ENCODE assay signal across 8 cellular contexts in the genomic region with DNA sequence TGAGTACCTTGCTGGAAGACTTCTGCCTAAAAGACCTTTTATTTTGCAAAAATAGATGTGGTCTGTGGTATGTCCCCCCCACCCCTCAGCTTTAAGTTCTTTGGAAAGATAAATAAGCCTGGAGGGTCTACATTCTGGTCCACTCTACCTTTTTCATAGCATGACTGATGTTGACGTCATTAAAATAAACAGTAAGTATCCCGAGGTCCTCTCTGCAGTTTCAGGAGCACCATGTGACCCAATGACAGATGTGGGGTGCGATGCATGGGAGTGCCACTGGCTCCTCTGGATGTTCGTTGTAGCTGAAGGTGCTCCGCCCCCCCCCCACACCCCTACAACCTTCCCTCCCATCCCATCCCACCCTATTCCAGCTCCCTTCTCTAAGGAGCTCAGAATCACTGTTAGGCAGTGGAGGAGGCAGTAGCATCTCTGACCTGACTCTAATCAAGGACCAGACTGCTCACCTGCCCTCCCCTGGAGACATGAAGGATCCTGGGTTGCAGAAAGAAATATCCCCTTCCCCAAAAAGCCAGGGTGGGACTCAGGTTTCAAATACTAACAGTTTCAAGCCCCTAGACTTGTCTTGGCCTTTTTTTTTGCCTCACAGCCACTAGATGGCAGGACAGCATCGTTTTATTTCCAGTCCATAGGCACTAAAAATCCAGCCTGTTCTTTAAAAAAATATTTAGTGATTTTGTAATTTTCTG. TPM values are rescaled to one million over a fixed set of nuclear protein-coding genes. Genes with fewer than 3 reads are reported as not detected.
DNase-seq lines count a peak whose midpoint lies in the region; ATAC-seq, FAIRE-seq and TF ChIP-seq lines count a peak whose summit lies in the region.

No MANE protein-coding gene starts in this region.

- ATAC-seq in HepG2 (peak; percentile 80), GM18505 (IDR thresholded peaks at IDR 0.05; ENCODE audit: unreplicated experiment) (no peak), GM21515 (IDR thresholded peaks at IDR 0.05; ENCODE audit: unreplicated experiment) (no peak)
- no peak for ATAC-seq in activated T-helper 17 cell treated with anti-CD3 and anti-CD28 coated beads, Interleukin-2, amount 50 U/mL, for 72 hours (replicated peaks)

- no peak overlapping the region for H3K4me3 ChIP-seq in BE2C (ENCODE audit: low read depth, low read length)
- no peak overlapping the region for H3K4me3 ChIP-seq in cardiac fibroblast (replicated peaks in 1 of 2; ENCODE audit: low read depth in 2 of 2, low read length in 2 of 2)
- H3K4me3 ChIP-seq in HepG2 (replicated peaks in 1 of 3; ENCODE audit: insufficient read depth in 1 of 3, low read depth in 2 of 3, low read length in 3 of 3), result no peak overlapping the region

- peak; percentile 55 for FAIRE-seq in HepG2 (lab: Jason Lieb, UNC)

- H3K4me3 Mint-ChIP-seq in activated T-helper 17 cell treated with anti-CD3 and anti-CD28 coated beads, Interleukin-2, amount 50 U/mL, for 72 hours, result no peak overlapping the region

- H3K9me3 ChIP-seq in BE2C (no peaks in the 10 kb centered on the region), HepG2 (ENCODE audit: low read length) (no peaks in the 10 kb centered on the region)

- no peaks in the 10 kb centered on the region for H3K79me2 ChIP-seq in HepG2 (ENCODE audit: insufficient read depth, low read length)

- H3K27me3 ChIP-seq in BE2C (no peaks in the 10 kb centered on the region), HepG2 (ENCODE audit: control insufficient read depth in 1 of 2, insufficient read depth in 2 of 2, low read length in 2 of 2) (no peaks in the 10 kb centered on the region)

- no peak overlapping the region for H3K27ac ChIP-seq in HepG2 (ENCODE audit: extremely low read length, insufficient read depth, low read length)

- H3K4me2 ChIP-seq in HepG2 (ENCODE audit: low read depth, low read length), result no peak overlapping the region

- H3K4me1 ChIP-seq in BE2C, result no peaks in the 10 kb centered on the region
- H3K4me1 ChIP-seq in HepG2 (ENCODE audit: insufficient read depth, low read length), result no peaks in the 10 kb centered on the region

- intact Hi-C loops in HepG2 (cut with micrococcal nuclease; ENCODE audit: unreplicated experiment), result loop anchor here (1.0 kb wide), 2 partner anchors 95 to 399 kb away; no protein-coding TSS in a partner anchor

- no peak for TF ChIP-seq RAD21 in HepG2 (CRISPR knock-in tag; IDR thresholded peaks at IDR 0.05)

- no peaks in the 10 kb centered on the region for H3K36me3 ChIP-seq in BE2C
- H3K36me3 ChIP-seq in HepG2 (replicated peaks in 1 of 2; ENCODE audit: control insufficient read depth in 1 of 2, insufficient read depth in 2 of 2, low read length in 2 of 2), result peaks cover 0 to 3% of the 10 kb centered on the region in 2 experiments; a peak in 2 of 5 replicates

- no TSS peak for BruUV-seq in HepG2 (replicated peaks; lab: Mats Ljungman, UMichigan)

- H3K27me3 Mint-ChIP-seq in activated T-helper 17 cell treated with anti-CD3 and anti-CD28 coated beads, Interleukin-2, amount 50 U/mL, for 72 hours, result no peaks in the 10 kb centered on the region

- no peak overlapping the region for H3K27ac Mint-ChIP-seq in activated T-helper 17 cell treated with anti-CD3 and anti-CD28 coated beads, Interleukin-2, amount 50 U/mL, for 72 hours

- peaks cover 30% of the 10 kb centered on the region for H3K36me3 Mint-ChIP-seq in activated T-helper 17 cell treated with anti-CD3 and anti-CD28 coated beads, Interleukin-2, amount 50 U/mL, for 72 hours (ENCODE audit: low read depth)

- H4K20me1 ChIP-seq in HepG2 (ENCODE audit: insufficient read depth, low read length), result no peaks in the 10 kb centered on the region

- peaks cover 15% of the 10 kb centered on the region for H3K4me1 Mint-ChIP-seq in activated T-helper 17 cell treated with anti-CD3 and anti-CD28 coated beads, Interleukin-2, amount 50 U/mL, for 72 hours

- TF ChIP-seq EP300 in HepG2 (IDR thresholded peaks at IDR 0.05; ENCODE audit: low read depth in 2 of 2, low read length in 2 of 2), result no peak
- TF ChIP-seq EP300 in HepG2 (CRISPR knock-in tag; IDR thresholded peaks at IDR 0.05; ENCODE audit: borderline replicate concordance), result no peak

- POLR2A ChIA-PET in HepG2 (lab: Yijun Ruan, JAX), result no interaction called here

- DNase-seq in BE2C (peak; percentile 32), NCI-H345 treated with DMSO at 0.1 percent for 48 hours (lab: John Stamatoyannopoulos, UW; ENCODE audit: unreplicated experiment) (peak; percentile 10), cardiac fibroblast (ENCODE audit: low read depth in 2 of 2) (peak; percentile 68), HepG2 (ENCODE audit: low spot score) (peak; percentile 27)

- CTCF ChIA-PET in HepG2 (lab: Yijun Ruan, JAX; ENCODE audit: low intra/inter-chr PET ratio, low total read pairs), result interaction anchor here (1.7 kb wide), 1 partner anchor 399 kb away, joined by 8 read pairs; no protein-coding TSS in a partner anchor

- in situ Hi-C loops in HepG2 (cut with HindIII; ENCODE audit: extremely low pct_ligation_motif_present, low pct_unique_long_range_greater_than_20kb), result loop anchor here (5.0 kb wide), 1 partner anchor 398 kb away; no protein-coding TSS in a partner anchor

- no peak overlapping the region for H3K9ac ChIP-seq in HepG2 (ENCODE audit: insufficient read depth, low read depth, low read length)

- 61% methylated on average over 6 of the region's 6 CpGs for WGBS in HepG2 (ENCODE audit: low lambda C conversion rate)

- no peak for TF ChIP-seq POLR2A in HepG2 (IDR thresholded peaks at IDR 0.05; ENCODE audit: insufficient read depth in 1 of 2, low read depth in 2 of 2, low read length in 2 of 2)
- TF ChIP-seq POLR2A in GM18505 (IDR thresholded peaks at IDR 0.05; ENCODE audit: borderline replicate concordance, extremely low read depth, insufficient read depth, insufficient read length), result no peak

- no peak overlapping the region for H2AFZ ChIP-seq in HepG2 (ENCODE audit: low read length)

- H3K9me3 Mint-ChIP-seq in activated T-helper 17 cell treated with anti-CD3 and anti-CD28 coated beads, Interleukin-2, amount 50 U/mL, for 72 hours, result no peaks in the 10 kb centered on the region

- TF ChIP-seq CTCF in BE2C (IDR thresholded peaks at IDR 0.05; ENCODE audit: low read depth, low read length), result peak; percentile 74
- peak; percentile 59 for TF ChIP-seq CTCF in GM12873 (IDR thresholded peaks at IDR 0.05; ENCODE audit: insufficient read depth, low read depth, low read length, missing control alignments)
- TF ChIP-seq CTCF in cardiac fibroblast (IDR thresholded peaks at IDR 0.05; ENCODE audit: low read depth, low read length), result peak; percentile 58
- TF ChIP-seq CTCF in HepG2 (CRISPR knock-in tag; IDR thresholded peaks at IDR 0.05), result peak; percentile 65

RNA-seq across cellular contexts. Expression of a gene that starts 25.1 kb away (rescaled TPM):
- polyA plus RNA-seq in BE2C (2012; ENCODE audit: insufficient read depth, insufficient read length, low read depth), result 4.8 TPM
- total RNA-seq in HepG2 (2016; rRNA removed; fragmentation: Illumina TruSeq; extraction: Trizol), result 39.3 and 64.6 TPM in 2 replicates
- 4.5 and 5.7 TPM in 2 replicates for total RNA-seq in HepG2 (2016; cell fraction: cytosol; rRNA removed; fragmentation: Illumina TruSeq; extraction: Trizol; ENCODE audit: low read depth)
- 42.2 and 60.7 TPM in 2 replicates for total RNA-seq in HepG2 (2016; cell fraction: insoluble cytoplasmic fraction; rRNA removed; fragmentation: Illumina TruSeq; extraction: Trizol)
- total RNA-seq in HepG2 (2016; cell fraction: membrane; rRNA removed; fragmentation: Illumina TruSeq; extraction: Trizol), result 17.0 and 19.0 TPM in 2 replicates
- total RNA-seq in HepG2 (2016; cell fraction: nucleus; rRNA removed; fragmentation: Illumina TruSeq; extraction: Trizol), result 17.3 and 20.2 TPM in 2 replicates
- 11.9 and 12.2 TPM in 2 replicates for polyA plus RNA-seq in HepG2 (2011; rRNA removed)
- polyA plus RNA-seq in HepG2 (2011; cell fraction: cytosol; rRNA removed), result 7.9 and 10.9 TPM in 2 replicates
- 5.8 and 6.8 TPM in 2 replicates for polyA plus RNA-seq in HepG2 (2011; cell fraction: nucleus; rRNA removed)
- 12.5 and 15.5 TPM in 2 replicates for polyA plus RNA-seq in HepG2 (2012)
- polyA plus RNA-seq in HepG2 (2016; cell fraction: cytosol; fragmentation: Illumina TruSeq; extraction: Trizol; ENCODE audit: low read depth), result 2.1 and 2.3 TPM in 2 replicates
- polyA plus RNA-seq in HepG2 (2016; cell fraction: insoluble cytoplasmic fraction; fragmentation: Illumina TruSeq; extraction: Trizol; ENCODE audit: low read depth), result 53.0 and 56.5 TPM in 2 replicates
- polyA plus RNA-seq in HepG2 (2016; cell fraction: membrane; fragmentation: Illumina TruSeq; extraction: Trizol; ENCODE audit: low read depth), result 9.0 and 9.3 TPM in 2 replicates
- polyA plus RNA-seq in HepG2 (2016; cell fraction: nucleus; fragmentation: Illumina TruSeq; extraction: Trizol; ENCODE audit: insufficient read depth, low read depth), result 25.8 and 29.0 TPM in 2 replicates
- 5.1 and 13.5 TPM in 2 replicates for polyA minus RNA-seq in HepG2 (2011; rRNA and poly(A)+ RNA removed; ENCODE audit: low replicate concordance)
- polyA minus RNA-seq in HepG2 (2011; cell fraction: cytosol; rRNA and poly(A)+ RNA removed), result 9.8 and 11.6 TPM in 2 replicates
- 10.3 and 10.8 TPM in 2 replicates for polyA minus RNA-seq in HepG2 (2011; cell fraction: nucleus; rRNA and poly(A)+ RNA removed)
- total RNA-seq in activated T-helper 17 cell treated with anti-CD3 and anti-CD28 coated beads, Interleukin-2, amount 50 U/mL, for 72 hours, result 10 to 100 TPM in 1 of 2 donors, 1 to 10 TPM in 1; 6.1 to 19.8 TPM

RNA-seq across cellular contexts. Expression of a gene that starts 40.9 kb away (rescaled TPM):
- polyA plus RNA-seq in BE2C (2012; ENCODE audit: insufficient read depth, insufficient read length, low read depth), result not detected
- total RNA-seq in HepG2 (2016; rRNA removed; fragmentation: Illumina TruSeq; extraction: Trizol), result not detected in 2 replicates
- not detected in 2 replicates for total RNA-seq in HepG2 (2016; cell fraction: cytosol; rRNA removed; fragmentation: Illumina TruSeq; extraction: Trizol; ENCODE audit: low read depth)
- total RNA-seq in HepG2 (2016; cell fraction: insoluble cytoplasmic fraction; rRNA removed; fragmentation: Illumina TruSeq; extraction: Trizol), result not detected in 2 replicates
- total RNA-seq in HepG2 (2016; cell fraction: membrane; rRNA removed; fragmentation: Illumina TruSeq; extraction: Trizol), result not detected in 2 replicates
- not detected in 2 replicates for total RNA-seq in HepG2 (2016; cell fraction: nucleus; rRNA removed; fragmentation: Illumina TruSeq; extraction: Trizol)
- polyA plus RNA-seq in HepG2 (2011; rRNA removed), result not detected in 2 replicates
- not detected in 2 replicates for polyA plus RNA-seq in HepG2 (2011; cell fraction: cytosol; rRNA removed)
- not detected in 2 replicates for polyA plus RNA-seq in HepG2 (2011; cell fraction: nucleus; rRNA removed)
- polyA plus RNA-seq in HepG2 (2012), result not detected in 2 replicates
- polyA plus RNA-seq in HepG2 (2016; cell fraction: cytosol; fragmentation: Illumina TruSeq; extraction: Trizol; ENCODE audit: low read depth), result not detected in 2 replicates
- not detected in 2 replicates for polyA plus RNA-seq in HepG2 (2016; cell fraction: insoluble cytoplasmic fraction; fragmentation: Illumina TruSeq; extraction: Trizol; ENCODE audit: low read depth)
- not detected in 2 replicates for polyA plus RNA-seq in HepG2 (2016; cell fraction: membrane; fragmentation: Illumina TruSeq; extraction: Trizol; ENCODE audit: low read depth)
- not detected in 2 replicates for polyA plus RNA-seq in HepG2 (2016; cell fraction: nucleus; fragmentation: Illumina TruSeq; extraction: Trizol; ENCODE audit: insufficient read depth, low read depth)
- polyA minus RNA-seq in HepG2 (2011; rRNA and poly(A)+ RNA removed; ENCODE audit: low replicate concordance), result not detected in 2 replicates
- polyA minus RNA-seq in HepG2 (2011; cell fraction: cytosol; rRNA and poly(A)+ RNA removed), result not detected in 2 replicates
- polyA minus RNA-seq in HepG2 (2011; cell fraction: nucleus; rRNA and poly(A)+ RNA removed), result not detected in 2 replicates
- not detected for total RNA-seq in activated T-helper 17 cell treated with anti-CD3 and anti-CD28 coated beads, Interleukin-2, amount 50 U/mL, for 72 hours

RNA-seq across cellular contexts. Expression of a gene that starts 46.7 kb away (rescaled TPM):
- polyA plus RNA-seq in BE2C (2012; ENCODE audit: insufficient read depth, insufficient read length, low read depth), result not detected
- not detected in 2 replicates for total RNA-seq in HepG2 (2016; rRNA removed; fragmentation: Illumina TruSeq; extraction: Trizol)
- total RNA-seq in HepG2 (2016; cell fraction: cytosol; rRNA removed; fragmentation: Illumina TruSeq; extraction: Trizol; ENCODE audit: low read depth), result not detected in 2 replicates
- not detected in 2 replicates for total RNA-seq in HepG2 (2016; cell fraction: insoluble cytoplasmic fraction; rRNA removed; fragmentation: Illumina TruSeq; extraction: Trizol)
- total RNA-seq in HepG2 (2016; cell fraction: membrane; rRNA removed; fragmentation: Illumina TruSeq; extraction: Trizol), result not detected in 2 replicates
- not detected in 2 replicates for total RNA-seq in HepG2 (2016; cell fraction: nucleus; rRNA removed; fragmentation: Illumina TruSeq; extraction: Trizol)
- polyA plus RNA-seq in HepG2 (2011; rRNA removed), result not detected in 2 replicates
- polyA plus RNA-seq in HepG2 (2011; cell fraction: cytosol; rRNA removed), result not detected in 2 replicates
- polyA plus RNA-seq in HepG2 (2011; cell fraction: nucleus; rRNA removed), result 0.06 TPM in 1 of 2 replicates, not detected in the other
- 0.04 TPM in 1 of 2 replicates, not detected in the other for polyA plus RNA-seq in HepG2 (2012)
- not detected in 2 replicates for polyA plus RNA-seq in HepG2 (2016; cell fraction: cytosol; fragmentation: Illumina TruSeq; extraction: Trizol; ENCODE audit: low read depth)
- polyA plus RNA-seq in HepG2 (2016; cell fraction: insoluble cytoplasmic fraction; fragmentation: Illumina TruSeq; extraction: Trizol; ENCODE audit: low read depth), result not detected in 2 replicates
- polyA plus RNA-seq in HepG2 (2016; cell fraction: membrane; fragmentation: Illumina TruSeq; extraction: Trizol; ENCODE audit: low read depth), result not detected in 2 replicates
- 0.13 and 0.29 TPM in 2 replicates for polyA plus RNA-seq in HepG2 (2016; cell fraction: nucleus; fragmentation: Illumina TruSeq; extraction: Trizol; ENCODE audit: insufficient read depth, low read depth)
- polyA minus RNA-seq in HepG2 (2011; rRNA and poly(A)+ RNA removed; ENCODE audit: low replicate concordance), result not detected in 2 replicates
- polyA minus RNA-seq in HepG2 (2011; cell fraction: cytosol; rRNA and poly(A)+ RNA removed), result not detected in 2 replicates
- polyA minus RNA-seq in HepG2 (2011; cell fraction: nucleus; rRNA and poly(A)+ RNA removed), result not detected in 2 replicates
- not detected for total RNA-seq in activated T-helper 17 cell treated with anti-CD3 and anti-CD28 coated beads, Interleukin-2, amount 50 U/mL, for 72 hours

Comparison
In these comparisons a context has a peak if more than half of its experiments do, and no peak if none do; other contexts are left out.
1. DNase-seq: peak in every context shown above with its lines; median percentile 68 in cardiac fibroblast; 32 in BE2C; 27 in HepG2; 10 in NCI-H345 treated with DMSO at 0.1 percent for 48 hours.